10 cellular contexts compared by ENCODE assay signal in the genomic region with DNA sequence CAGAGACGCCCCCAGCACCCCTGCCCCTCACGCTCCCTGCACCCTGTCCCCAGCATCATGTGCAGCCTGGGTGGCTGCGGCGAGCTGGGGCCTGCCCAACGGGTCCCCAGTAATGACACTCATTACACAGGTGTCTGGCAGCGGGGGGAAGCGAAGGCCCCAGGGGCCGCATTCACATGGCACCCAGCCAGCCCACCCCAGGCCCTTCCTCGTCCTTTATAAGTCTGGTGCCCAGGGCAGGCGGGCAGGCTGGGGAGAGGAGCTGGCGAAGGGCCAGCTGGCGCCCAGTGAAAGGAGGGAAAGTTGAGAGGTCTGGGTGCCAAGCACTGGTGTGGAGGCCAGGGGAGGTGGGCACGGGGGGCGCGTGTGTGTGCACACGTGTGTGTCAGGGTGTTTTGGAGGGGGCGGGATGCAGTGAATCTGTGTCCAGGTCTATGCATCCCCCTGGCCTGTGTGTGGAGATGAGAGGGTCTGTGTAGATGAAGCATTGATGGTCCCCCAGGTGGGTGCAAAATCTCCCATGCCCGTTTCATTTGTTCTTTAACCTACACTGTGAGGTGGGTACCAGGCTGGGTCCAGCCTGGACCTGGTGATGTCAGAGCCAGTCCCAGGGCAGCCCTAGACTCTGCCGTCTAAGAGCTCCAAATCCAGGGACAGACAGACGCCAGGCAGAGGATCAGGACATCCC.
DNase-seq lines count a peak whose midpoint lies in the region; ATAC-seq and TF ChIP-seq lines count a peak whose summit lies in the region.
"Had no signal": no experiment of that assay in that cellular context is flagged by ENCODE, and none has a peak within 500 bp of the region (broad histone marks: within the 10 kb centered on the region; RNA-seq: fewer than 3 reads in every experiment).

No MANE protein-coding gene starts in this region.

- H3K4me1 Mint-ChIP-seq in natural killer cell treated with Interleukin-12 subunit alpha and Interleukin-12 subunit beta and Interleukin-15 and Interleukin-18, amount 100 ng/mL, for 72 hours (ENCODE audit: low read depth in 2 of 2), result peaks cover 58 to 65% of the 10 kb centered on the region in 2 donors
- H3K4me1 Mint-ChIP-seq in natural killer cell, result peaks cover 14 to 37% of the 10 kb centered on the region in 2 donors
- peaks cover 18% of the 10 kb centered on the region for H3K4me1 Mint-ChIP-seq in neural progenitor cell
- H3K4me1 Mint-ChIP-seq: mesothelial cell of epicardium had no signal

- H3K4me1 ChIP-seq in RWPE2 (ENCODE audit: insufficient read depth, poor library complexity, severe bottlenecking), result peaks cover 3% of the 10 kb centered on the region
- H3K4me1 ChIP-seq in neural progenitor cell, result no peaks in the 10 kb centered on the region

- TF ChIP-seq CTCF in natural killer cell (IDR thresholded peaks at IDR 0.05) (no peak), RWPE2 (IDR thresholded peaks at IDR 0.05; ENCODE audit: poor library complexity, severe bottlenecking) (no peak), neural progenitor cell (IDR thresholded peaks at IDR 0.05) (no peak), foreskin fibroblast (IDR thresholded peaks at IDR 0.05; ENCODE audit: low read depth, low read length) (no peak), GM20000 (IDR thresholded peaks at IDR 0.05; ENCODE audit: extremely low read depth, missing control alignments) (no peak)

- ATAC-seq in natural killer cell treated with Interleukin-12 subunit alpha and Interleukin-12 subunit beta and Interleukin-15 and Interleukin-18, amount 100 ng/mL, for 72 hours, result no peak
- ATAC-seq in natural killer cell (no peak), RWPE2 (ENCODE audit: low read depth) (peak; percentile 8; the same call in 1 of the 3 replicates), GM21576 (IDR thresholded peaks at IDR 0.05; ENCODE audit: unreplicated experiment) (no peak), HG03095 (IDR thresholded peaks at IDR 0.05; ENCODE audit: unreplicated experiment) (no peak)

- H3K9me3 Mint-ChIP-seq in natural killer cell treated with Interleukin-12 subunit alpha and Interleukin-12 subunit beta and Interleukin-15 and Interleukin-18, amount 100 ng/mL, for 72 hours, result peaks cover 4% of the 10 kb centered on the region
- H3K9me3 Mint-ChIP-seq in natural killer cell (no peaks in the 10 kb centered on the region), neural progenitor cell (no peaks in the 10 kb centered on the region)
- H3K9me3 Mint-ChIP-seq: mesothelial cell of epicardium had no signal

- H3K4me3 ChIP-seq in RWPE2 (ENCODE audit: severe bottlenecking) (no peak overlapping the region), neural progenitor cell (no peak overlapping the region), foreskin fibroblast (ENCODE audit: low read depth in 1 of 2, low read length in 2 of 2) (no peak overlapping the region)

- no peak for DNase-seq in natural killer cell treated with Interleukin-12 subunit alpha and Interleukin-12 subunit beta and Interleukin-15 and Interleukin-18, amount 100 ng/mL, for 72 hours (ENCODE audit: low spot score)
- DNase-seq in natural killer cell (no peak), RWPE2 (ENCODE audit: low spot score) (no peak), neural progenitor cell (ENCODE audit: low spot score) (no peak), foreskin fibroblast (no peak), GM20000 (ENCODE audit: low spot score) (no peak)
- DNase-seq: NCI-H187 treated with DMSO at 0.1 percent for 48 hours had no signal

- H3K36me3 ChIP-seq in RWPE2 (ENCODE audit: low read depth), result no peaks in the 10 kb centered on the region
- H3K36me3 ChIP-seq in neural progenitor cell, result no peaks in the 10 kb centered on the region

- H3K27ac Mint-ChIP-seq in natural killer cell treated with Interleukin-12 subunit alpha and Interleukin-12 subunit beta and Interleukin-15 and Interleukin-18, amount 100 ng/mL, for 72 hours, result peak overlapping the region; percentile 72 to 86
- no peak overlapping the region for H3K27ac Mint-ChIP-seq in natural killer cell
- H3K27ac Mint-ChIP-seq in neural progenitor cell, result peak overlapping the region; percentile 85
- H3K27ac Mint-ChIP-seq: mesothelial cell of epicardium had no signal

- H3K4me2 ChIP-seq in neural progenitor cell, result no peak overlapping the region

- H3F3A ChIP-seq in neural progenitor cell (ENCODE audit: low read depth), result no peaks in the 10 kb centered on the region

- H3K79me2 ChIP-seq in neural progenitor cell (ENCODE audit: low read depth), result no peaks in the 10 kb centered on the region

- H3K27ac ChIP-seq in RWPE2 (ENCODE audit: poor library complexity, severe bottlenecking) (no peak overlapping the region), neural progenitor cell (no peak overlapping the region)

- H4K20me1 ChIP-seq in neural progenitor cell (ENCODE audit: low read depth), result no peaks in the 10 kb centered on the region

- H3K27me3 ChIP-seq in RWPE2 (ENCODE audit: insufficient read depth, poor library complexity, severe bottlenecking) (no peaks in the 10 kb centered on the region), neural progenitor cell (no peaks in the 10 kb centered on the region)

- no peak overlapping the region for H3K9ac ChIP-seq in neural progenitor cell

- H3K27me3 Mint-ChIP-seq in natural killer cell treated with Interleukin-12 subunit alpha and Interleukin-12 subunit beta and Interleukin-15 and Interleukin-18, amount 100 ng/mL, for 72 hours, result peaks cover 4 to 9% of the 10 kb centered on the region in 2 donors
- H3K27me3 Mint-ChIP-seq in natural killer cell (ENCODE audit: low read depth in 2 of 2) (peaks cover 22 to 38% of the 10 kb centered on the region in 2 donors), neural progenitor cell (ENCODE audit: insufficient read depth, low read depth) (peaks cover 4% of the 10 kb centered on the region)

- H3K9me3 ChIP-seq in RWPE2 (ENCODE audit: severe bottlenecking), result no peaks in the 10 kb centered on the region
- H3K9me3 ChIP-seq in neural progenitor cell (ENCODE audit: low read depth), result no peaks in the 10 kb centered on the region

- peaks cover 8% of the 10 kb centered on the region for H3K36me3 Mint-ChIP-seq in natural killer cell treated with Interleukin-12 subunit alpha and Interleukin-12 subunit beta and Interleukin-15 and Interleukin-18, amount 100 ng/mL, for 72 hours
- H3K36me3 Mint-ChIP-seq in natural killer cell, result no peaks in the 10 kb centered on the region
- H3K36me3 Mint-ChIP-seq in neural progenitor cell, result no peaks in the 10 kb centered on the region
- H3K36me3 Mint-ChIP-seq: mesothelial cell of epicardium had no signal

- intact Hi-C loops in natural killer cell (cut with micrococcal nuclease), result no loop called here

- H2AFZ ChIP-seq in neural progenitor cell (replicated peaks), result no peak overlapping the region

- peak overlapping the region; percentile 23 for H3K4me3 Mint-ChIP-seq in natural killer cell treated with Interleukin-12 subunit alpha and Interleukin-12 subunit beta and Interleukin-15 and Interleukin-18, amount 100 ng/mL, for 72 hours
- H3K4me3 Mint-ChIP-seq in natural killer cell (no peak overlapping the region), neural progenitor cell (no peak overlapping the region)
- H3K4me3 Mint-ChIP-seq: mesothelial cell of epicardium had no signal

Comparison
In these comparisons a context has a peak if more than half of its experiments do, and no peak if none do; other contexts are left out.
1. H3K27ac Mint-ChIP-seq: peak in natural killer cell treated with Interleukin-12 subunit alpha and Interleukin-12 subunit beta and Interleukin-15 and Interleukin-18, amount 100 ng/mL, for 72 hours (2 of 2) and neural progenitor cell (single experiment); none in natural killer cell (0 of 2).